ENCODE assay signal across 1 cellular context in genomic region chr2:55109219-55109891, GRCh38.
TF ChIP-seq lines count a peak whose summit lies in the region.

No MANE protein-coding gene starts in this region.

TF ChIP-seq in K562, 482 proteins besides CTCF, POLR2A, EP300 and RAD21 (continued from another document and continues in another):
- TF ChIP-seq AFF4 (CRISPR knock-in tag; IDR thresholded peaks at IDR 0.05) (no peak), CHAMP1 (IDR thresholded peaks at IDR 0.05) (no peak), FOS (IDR thresholded peaks at IDR 0.05; ENCODE audit: extremely low read depth, insufficient read length) (peak; percentile 27), ZNF134 (CRISPR knock-in tag; conservative IDR thresholded peaks at IDR 0.05) (no peak), TRIM24 (IDR thresholded peaks at IDR 0.05) (no peak), NR2C2 (CRISPR knock-in tag; IDR thresholded peaks at IDR 0.05) (no peak), NR2C2 (tag; IDR thresholded peaks at IDR 0.05) (peak; percentile 37; the same call in 1 of the 2 replicates), CXXC5 (CRISPR knock-in tag; IDR thresholded peaks at IDR 0.05) (no peak; the same call in 1 of the 2 replicates), GABPB1 (CRISPR knock-in tag; IDR thresholded peaks at IDR 0.05) (no peak), DMBX1 (CRISPR knock-in tag; IDR thresholded peaks at IDR 0.05; ENCODE audit: borderline replicate concordance) (peak; percentile 46; the same call in 1 of the 2 replicates), TFAM (CRISPR knock-in tag; conservative IDR thresholded peaks at IDR 0.05) (no peak), ZNF561 (CRISPR knock-in tag; conservative IDR thresholded peaks at IDR 0.05) (no peak), ZNF407 (IDR thresholded peaks at IDR 0.05; ENCODE audit: low read depth) (no peak), RB1 (IDR thresholded peaks at IDR 0.05; ENCODE audit: low read depth) (no peak), NR2C1 (IDR thresholded peaks at IDR 0.05) (no peak), NR2C1 (tag; IDR thresholded peaks at IDR 0.05) (no peak), FOXK2 (conservative IDR thresholded peaks at IDR 0.05 in 1 of 2, IDR thresholded peaks at IDR 0.05 in 1 of 2; ENCODE audit: low read depth in 2 of 2) (peak; percentile 61 to 63; a peak in 3 of 4 replicates), JUND (IDR thresholded peaks at IDR 0.05; ENCODE audit: borderline replicate concordance, low read depth, low read length) (peak; percentile 64; the same call in 1 of the 2 replicates), JUND (tag; IDR thresholded peaks at IDR 0.05; ENCODE audit: borderline replicate concordance, low read depth, low read length) (peak; percentile 37; the same call in 1 of the 3 replicates), KAT8 (IDR thresholded peaks at IDR 0.05; ENCODE audit: low read depth) (no peak), NFRKB (IDR thresholded peaks at IDR 0.05; ENCODE audit: low read depth) (no peak), TFE3 (CRISPR knock-in tag; IDR thresholded peaks at IDR 0.05) (no peak), RBM22 (IDR thresholded peaks at IDR 0.05; ENCODE audit: low read depth, low read length, poor library complexity, severe bottlenecking) (no peak), PCBP1 (IDR thresholded peaks at IDR 0.05; ENCODE audit: low read depth, low read length, poor library complexity, severe bottlenecking) (no peak), TARDBP (IDR thresholded peaks at IDR 0.05) (no peak), ZNF282 (CRISPR knock-in tag; IDR thresholded peaks at IDR 0.05) (no peak), PHF8 (IDR thresholded peaks at IDR 0.05; ENCODE audit: borderline replicate concordance, low read length) (no peak), SMARCB1 (IDR thresholded peaks at IDR 0.05; ENCODE audit: insufficient read length, low read depth) (no peak), ZNF780A (CRISPR knock-in tag; IDR thresholded peaks at IDR 0.05) (no peak), E4F1 (CRISPR knock-in tag; IDR thresholded peaks at IDR 0.05; ENCODE audit: borderline replicate concordance) (no peak), PKNOX1 (IDR thresholded peaks at IDR 0.05) (peak; percentile 35), MXD1 (CRISPR knock-in tag; IDR thresholded peaks at IDR 0.05; ENCODE audit: borderline replicate concordance, poor library complexity, severe bottlenecking) (no peak), BACH1 (tag; IDR thresholded peaks at IDR 0.05) (no peak), SIRT6 (IDR thresholded peaks at IDR 0.05; ENCODE audit: low read depth, low read length) (no peak), E2F6 (IDR thresholded peaks at IDR 0.05; ENCODE audit: borderline replicate concordance in 1 of 2, extremely low read depth in 1 of 2, insufficient read depth in 1 of 2, insufficient read length in 1 of 2, low read depth in 1 of 2, low read length in 1 of 2, poor library complexity in 1 of 2, severe bottlenecking in 1 of 2) (no peak), TAF9B (IDR thresholded peaks at IDR 0.05; ENCODE audit: partially characterized antibody) (no peak), TGIF2 (CRISPR knock-in tag; IDR thresholded peaks at IDR 0.05) (no peak), ZNF165 (CRISPR knock-in tag; IDR thresholded peaks at IDR 0.05; ENCODE audit: borderline replicate concordance) (no peak), ZNF24 (IDR thresholded peaks at IDR 0.05) (no peak), FOXA3 (CRISPR knock-in tag; conservative IDR thresholded peaks at IDR 0.05 in 1 of 2, IDR thresholded peaks at IDR 0.05 in 1 of 2) (peak; percentile 54 to 80; a peak in 3 of 4 replicates), CBFA2T3 (IDR thresholded peaks at IDR 0.05) (peak; percentile 39; the same call in 1 of the 2 replicates), CREB1 (IDR thresholded peaks at IDR 0.05) (no peak), CREB1 (CRISPR knock-in tag; IDR thresholded peaks at IDR 0.05) (no peak), GATAD2A (IDR thresholded peaks at IDR 0.05) (no peak), ZFX (CRISPR knock-in tag; IDR thresholded peaks at IDR 0.05) (no peak)
